In genomic region chr4:30667919-30668318, GRCh38 we compare ENCODE assay signal across 27 cellular contexts.
"Had no signal": no experiment of that assay in that cellular context is flagged by ENCODE, and none has a peak within 500 bp of the region (broad histone marks: within the 10 kb centered on the region; RNA-seq: fewer than 3 reads in every experiment).

No MANE protein-coding gene starts in this region.

- H3K27ac ChIP-seq: colonic mucosa, epithelial cell of prostate, esophagus squamous epithelium, gastrocnemius medialis, heart right ventricle, left lung, lower lobe of right lung had no signal

- H3K9me3 Mint-ChIP-seq: dendritic cell treated with granulocyte-macrophage colony-stimulating factor and Interleukin-4, amounts not matched to agents 40 ng/mL and 50 ng/mL, for 4 days had no signal

- DNase-seq: colonic mucosa; cortex of kidney; effector CD8-positive, alpha-beta T cell; effector memory CD8-positive, alpha-beta T cell; endodermal cell; erythroblast; esophagus squamous epithelium; foreskin fibroblast; foreskin melanocyte; gastrocnemius medialis; glutamatergic neuron; head of caudate nucleus; heart right ventricle; hippocampal formation; left cardiac atrium; left lung; left ventricle myocardium superior; lower lobe of right lung; mesenchymal stem cell; mucosa of descending colon had no signal

- H3K36me3 ChIP-seq: colonic mucosa, esophagus squamous epithelium, gastrocnemius medialis, heart right ventricle, left lung, lower lobe of right lung had no signal

- H3K36me3 Mint-ChIP-seq: mesothelial cell of epicardium had no signal

- H3K9me3 ChIP-seq: colonic mucosa, esophagus squamous epithelium, gastrocnemius medialis, heart right ventricle, left lung, lower lobe of right lung, mucosa of descending colon had no signal

- FAIRE-seq: endometrium, islet of Langerhans, keratinocyte had no signal

- H3K27me3 Mint-ChIP-seq: dendritic cell treated with granulocyte-macrophage colony-stimulating factor and Interleukin-4, amounts not matched to agents 40 ng/mL and 50 ng/mL, for 4 days; effector memory CD8-positive, alpha-beta T cell had no signal

- H3K27me3 ChIP-seq: colonic mucosa, esophagus squamous epithelium, gastrocnemius medialis, heart right ventricle, left lung had no signal

- ATAC-seq: effector memory CD8-positive, alpha-beta T cell; esophagus mucosa; gastrocnemius medialis; heart right ventricle; left cardiac atrium; left lung; left ventricle myocardium superior; lower lobe of right lung; mucosa of descending colon had no signal

- H3K27ac Mint-ChIP-seq: dendritic cell treated with granulocyte-macrophage colony-stimulating factor and Interleukin-4, amounts not matched to agents 40 ng/mL and 50 ng/mL, for 4 days; effector memory CD8-positive, alpha-beta T cell; endodermal cell; mesothelial cell of epicardium had no signal

- H3K4me3 Mint-ChIP-seq: dendritic cell treated with granulocyte-macrophage colony-stimulating factor and Interleukin-4, amounts not matched to agents 40 ng/mL and 50 ng/mL, for 4 days; effector memory CD8-positive, alpha-beta T cell; endodermal cell; mesothelial cell of epicardium had no signal

- H3K4me3 ChIP-seq: colonic mucosa, esophagus squamous epithelium, gastrocnemius medialis, heart right ventricle, left lung, lower lobe of right lung, mucosa of descending colon had no signal

- H3K4me1 ChIP-seq: colonic mucosa, esophagus squamous epithelium, gastrocnemius medialis, heart right ventricle, left lung, lower lobe of right lung had no signal
